20 cellular contexts compared by ENCODE assay signal in the genomic region with DNA sequence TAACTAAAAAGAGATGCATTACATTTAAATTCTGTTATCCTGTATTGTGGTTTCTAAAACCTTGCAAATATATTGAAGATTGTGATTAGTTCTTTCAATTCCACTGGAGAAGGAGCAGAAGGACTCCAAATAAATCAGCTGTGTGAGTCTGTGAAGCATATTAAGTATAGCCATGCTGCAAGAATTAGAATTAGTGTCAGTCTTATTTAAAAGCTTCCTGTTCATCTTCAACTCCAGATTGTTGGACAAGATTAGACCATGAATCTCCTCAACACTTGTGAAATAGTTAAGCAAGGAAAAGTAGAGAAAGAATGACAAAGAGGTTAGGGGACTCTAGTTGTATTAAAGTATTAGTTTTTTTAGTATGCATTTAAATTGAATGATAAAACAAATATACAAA.
DNase-seq lines count a peak whose midpoint lies in the region; ATAC-seq and TF ChIP-seq lines count a peak whose summit lies in the region.
"Had no signal": no experiment of that assay in that cellular context is flagged by ENCODE, and none has a peak within 500 bp of the region (broad histone marks: within the 10 kb centered on the region; RNA-seq: fewer than 3 reads in every experiment).

No MANE protein-coding gene starts in this region.

- no peak overlapping the region for H2BK12ac ChIP-seq in mesenchymal stem cell (ENCODE audit: low read length in 2 of 2)

- no peaks in the 10 kb centered on the region for H3K9me2 ChIP-seq in SK-N-SH

- H3K79me1 ChIP-seq in mesenchymal stem cell (replicated peaks; ENCODE audit: low read length, poor library complexity, severe bottlenecking) = no peaks in the 10 kb centered on the region

- H2BK5ac ChIP-seq in mesenchymal stem cell (ENCODE audit: low read depth, low read length, poor library complexity, severe bottlenecking) = no peak overlapping the region

- H4K8ac ChIP-seq in mesenchymal stem cell (ENCODE audit: low read length) = no peak overlapping the region

- no peak overlapping the region for H3K14ac ChIP-seq in mesenchymal stem cell (ENCODE audit: low read length in 2 of 2)

- no peak overlapping the region for H3K27ac ChIP-seq in SK-N-SH (ENCODE audit: low read depth in 2 of 2, low read length in 1 of 2)
- H3K27ac ChIP-seq in mesenchymal stem cell (ENCODE audit: low read length, poor library complexity, severe bottlenecking) = no peak overlapping the region
- no peak overlapping the region for H3K27ac ChIP-seq in upper lobe of right lung
- H3K27ac ChIP-seq: 22Rv1; A549; BLaER1 treated with 17β-estradiol and CSF1 and Interleukin-3, amounts not matched to agents 10 nM and 100 nM; HL-60 had no signal

- H3K4me3 ChIP-seq in SK-N-SH (ENCODE audit: low read depth in 2 of 2, low read length in 1 of 2) (no peak overlapping the region), mesenchymal stem cell (ENCODE audit: insufficient read depth in 1 of 2, low read depth in 1 of 2, low read length in 2 of 2) (no peak overlapping the region), upper lobe of right lung (no peak overlapping the region)
- H3K4me3 ChIP-seq: A549; BLaER1 treated with 17β-estradiol and CSF1 and Interleukin-3, amounts not matched to agents 10 nM and 100 nM; GM12878 had no signal

- no peak overlapping the region for H2BK15ac ChIP-seq in mesenchymal stem cell (ENCODE audit: low read depth, poor library complexity, severe bottlenecking)

- H3K9me3 ChIP-seq in SK-N-SH = no peaks in the 10 kb centered on the region
- H3K9me3 ChIP-seq in mesenchymal stem cell (ENCODE audit: control insufficient read depth, low read length) = no peaks in the 10 kb centered on the region
- H3K9me3 ChIP-seq in upper lobe of right lung = no peaks in the 10 kb centered on the region
- no peaks in the 10 kb centered on the region for H3K9me3 ChIP-seq in T-helper 17 cell (ENCODE audit: control insufficient read depth, low read length, poor library complexity, severe bottlenecking)
- H3K9me3 ChIP-seq: A549 had no signal

- no peak overlapping the region for H4K91ac ChIP-seq in mesenchymal stem cell (ENCODE audit: low read length)

- no peak overlapping the region for H2BK120ac ChIP-seq in mesenchymal stem cell (ENCODE audit: low read depth, low read length)

- H3K36me3 Mint-ChIP-seq in T-helper 17 cell (ENCODE audit: low read depth) = no peaks in the 10 kb centered on the region
- H3K36me3 Mint-ChIP-seq: CD8-positive, alpha-beta T cell had no signal

- H3K4me3 Mint-ChIP-seq in T-helper 17 cell = no peak overlapping the region
- H3K4me3 Mint-ChIP-seq: CD8-positive, alpha-beta T cell; H9 had no signal

- H3K27me3 ChIP-seq in SK-N-SH (ENCODE audit: insufficient read depth) (no peaks in the 10 kb centered on the region), mesenchymal stem cell (ENCODE audit: control insufficient read depth in 1 of 2, insufficient read depth in 1 of 2, low read length in 2 of 2) (no peaks in the 10 kb centered on the region), upper lobe of right lung (no peaks in the 10 kb centered on the region)
- H3K27me3 ChIP-seq: BLaER1 treated with 17β-estradiol and CSF1 and Interleukin-3, amounts not matched to agents 10 nM and 100 nM had no signal

- no peak for TF ChIP-seq CTCF in SK-N-SH (IDR thresholded peaks at IDR 0.05)
- no peak for TF ChIP-seq CTCF in upper lobe of right lung (IDR thresholded peaks at IDR 0.05)

- H3K4me1 ChIP-seq in SK-N-SH (ENCODE audit: control insufficient read depth in 1 of 2, insufficient read depth in 2 of 2, low read depth in 1 of 2, low read length in 1 of 2) = peaks cover 11 to 14% of the 10 kb centered on the region in 2 experiments; a peak in 3 of 4 replicates
- no peaks in the 10 kb centered on the region for H3K4me1 ChIP-seq in mesenchymal stem cell (ENCODE audit: control insufficient read depth, insufficient read depth, low read depth, low read length)
- H3K4me1 ChIP-seq in upper lobe of right lung = no peaks in the 10 kb centered on the region

- in situ Hi-C loops in KBM-7 (cut with MboI; ENCODE audit: low pct_unique_long_range_greater_than_20kb, low sequenced_read_pairs) = no loop called here

- intact Hi-C loops in left ventricle myocardium superior (cut with micrococcal nuclease) (no loop called here), upper lobe of right lung (cut with DNase I) (no loop called here)

- H3K36me3 ChIP-seq in SK-N-SH (replicated peaks in 1 of 2; ENCODE audit: control insufficient read depth in 1 of 2, insufficient read depth in 2 of 2, low read length in 1 of 2) (no peaks in the 10 kb centered on the region), mesenchymal stem cell (ENCODE audit: control insufficient read depth in 1 of 2, insufficient read depth in 2 of 2, low read depth in 1 of 2, low read length in 2 of 2) (no peaks in the 10 kb centered on the region), upper lobe of right lung (no peaks in the 10 kb centered on the region)
- H3K36me3 ChIP-seq: BLaER1 treated with 17β-estradiol and CSF1 and Interleukin-3, amounts not matched to agents 10 nM and 100 nM had no signal

- H3K9ac ChIP-seq in SK-N-SH (no peak overlapping the region), mesenchymal stem cell (ENCODE audit: low read length) (no peak overlapping the region)
- H3K9ac ChIP-seq: BLaER1 treated with 17β-estradiol and CSF1 and Interleukin-3, amounts not matched to agents 10 nM and 100 nM had no signal

- no peak overlapping the region for H2AK5ac ChIP-seq in mesenchymal stem cell (ENCODE audit: low read length, severe bottlenecking)

- H4K20me1 ChIP-seq in SK-N-SH (ENCODE audit: insufficient read depth) = no peaks in the 10 kb centered on the region
- H4K20me1 ChIP-seq: BLaER1 treated with 17β-estradiol and CSF1 and Interleukin-3, amounts not matched to agents 10 nM and 100 nM had no signal

- H3K23ac ChIP-seq in mesenchymal stem cell (ENCODE audit: low read length in 2 of 2) = no peak overlapping the region

- no peak for ATAC-seq in left ventricle myocardium superior
- ATAC-seq in upper lobe of right lung = no peak
- ATAC-seq in T-helper 17 cell = no peak
- ATAC-seq: A549; CD8-positive, alpha-beta T cell; GM12878 had no signal

- peak in 1 of 2 experiments; percentile 49; a peak in 1 of 4 replicates for TF ChIP-seq EP300 in SK-N-SH (IDR thresholded peaks at IDR 0.05; ENCODE audit: borderline replicate concordance in 1 of 2, low read depth in 1 of 2, low read length in 1 of 2)

- H3K79me2 ChIP-seq in SK-N-SH (ENCODE audit: insufficient read depth) = no peaks in the 10 kb centered on the region

- POLR2A ChIA-PET in SK-N-SH (lab: Yijun Ruan, JAX) = no interaction called here

- H3K4ac ChIP-seq in mesenchymal stem cell (ENCODE audit: low read depth in 1 of 2, low read length in 2 of 2) = no peak overlapping the region

- no peak overlapping the region for H3K4me2 ChIP-seq in SK-N-SH
- no peak overlapping the region for H3K4me2 ChIP-seq in mesenchymal stem cell (ENCODE audit: low read length, poor library complexity, severe bottlenecking)
- H3K4me2 ChIP-seq: A549 had no signal

- H3K4me1 Mint-ChIP-seq in T-helper 17 cell = no peaks in the 10 kb centered on the region
- H3K4me1 Mint-ChIP-seq: H9 had no signal

- H3K27ac Mint-ChIP-seq in T-helper 17 cell = no peak overlapping the region
- H3K27ac Mint-ChIP-seq: CD8-positive, alpha-beta T cell; H9 had no signal

- H3K27me3 Mint-ChIP-seq in T-helper 17 cell = no peaks in the 10 kb centered on the region

- peak; percentile 21 for DNase-seq in NCI-H82 (lab: John Stamatoyannopoulos, UW)
- DNase-seq in NCI-H82 treated with DMSO at 0.1 percent for 48 hours (lab: John Stamatoyannopoulos, UW; ENCODE audit: unreplicated experiment) = no peak
- peak; percentile 15 for DNase-seq in KBM-7
- no peak for DNase-seq in SK-N-SH
- DNase-seq in mesenchymal stem cell = peak; percentile 54
- DNase-seq in left ventricle myocardium superior = no peak
- DNase-seq in upper lobe of right lung = no peak
- no peak for DNase-seq in T-helper 17 cell
- DNase-seq: Calu3; CD8-positive, alpha-beta T cell; DMS 273 treated with DMSO at 0.1 percent for 48 hours; DMS53; DND-41; EL; H9 had no signal

- no peak for TF ChIP-seq RAD21 in SK-N-SH (IDR thresholded peaks at IDR 0.05; ENCODE audit: low read length)

- CTCF ChIA-PET in SK-N-SH (lab: Yijun Ruan, JAX) = interaction anchor here (0.6 kb wide), 1 partner anchor 21 kb away, joined by 3 read pairs; no protein-coding TSS in a partner anchor

- no peak overlapping the region for H3K18ac ChIP-seq in mesenchymal stem cell (ENCODE audit: low read depth in 1 of 2, low read length in 2 of 2)

- H3F3A ChIP-seq in SK-N-SH (replicated peaks; ENCODE audit: insufficient read depth) = no peaks in the 10 kb centered on the region

- H2AFZ ChIP-seq in SK-N-SH (ENCODE audit: low read depth) (no peak overlapping the region), mesenchymal stem cell (ENCODE audit: low read depth, low read length) (no peak overlapping the region)

TF ChIP-seq in SK-N-SH, 30 proteins besides CTCF, POLR2A, EP300 and RAD21:
- TF ChIP-seq TCF12 (IDR thresholded peaks at IDR 0.05) = peak; percentile 32; the same call in 1 of the 2 replicates
- no peak for TF ChIP-seq NFIC (IDR thresholded peaks at IDR 0.05; ENCODE audit: borderline replicate concordance)
- no peak for TF ChIP-seq SMC3 (IDR thresholded peaks at IDR 0.05; ENCODE audit: low read depth, low read length)
- TF ChIP-seq, protein P1, sequence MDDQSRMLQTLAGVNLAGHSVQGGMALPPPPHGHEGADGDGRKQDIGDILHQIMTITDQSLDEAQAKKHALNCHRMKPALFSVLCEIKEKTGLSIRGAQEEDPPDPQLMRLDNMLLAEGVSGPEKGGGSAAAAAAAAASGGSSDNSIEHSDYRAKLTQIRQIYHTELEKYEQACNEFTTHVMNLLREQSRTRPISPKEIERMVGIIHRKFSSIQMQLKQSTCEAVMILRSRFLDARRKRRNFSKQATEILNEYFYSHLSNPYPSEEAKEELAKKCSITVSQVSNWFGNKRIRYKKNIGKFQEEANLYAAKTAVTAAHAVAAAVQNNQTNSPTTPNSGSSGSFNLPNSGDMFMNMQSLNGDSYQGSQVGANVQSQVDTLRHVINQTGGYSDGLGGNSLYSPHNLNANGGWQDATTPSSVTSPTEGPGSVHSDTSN (IDR thresholded peaks at IDR 0.05) = peak; percentile 34; the same call in 1 of the 2 replicates
TF ChIP-seq in SK-N-SH: peak in this region for 2.

Comparison
In these comparisons a context has a peak if more than half of its experiments do, and no peak if none do; other contexts are left out.
1. DNase-seq: peak in NCI-H82 (single experiment), KBM-7 (single experiment) and mesenchymal stem cell (single experiment); none in NCI-H82 treated with DMSO at 0.1 percent for 48 hours (single experiment), SK-N-SH (single experiment), left ventricle myocardium superior (single experiment), upper lobe of right lung (single experiment) and T-helper 17 cell (0 of 3).